Comparison of ENCODE assay signal across 18 cellular contexts in the genomic region with DNA sequence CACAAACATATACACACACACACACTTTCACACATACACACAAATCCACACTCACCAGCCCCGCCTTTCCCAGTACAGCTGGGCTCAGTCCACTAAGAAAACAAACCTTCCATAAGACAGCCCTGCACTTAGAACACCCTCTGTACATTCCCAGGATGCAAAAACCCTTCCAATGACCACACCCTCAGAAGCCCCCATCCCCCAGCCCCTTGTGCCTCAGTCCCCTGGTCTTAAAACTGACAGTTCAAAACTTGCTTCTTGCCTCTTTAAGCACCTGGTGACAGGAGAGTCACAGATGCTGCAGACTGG. TPM values are rescaled to one million over a fixed set of nuclear protein-coding genes. Genes with fewer than 3 reads are reported as not detected.
A peak's percentile ranks its signal among the peaks of the same experiment; 100 is the strongest.
DNase-seq lines count a peak whose midpoint lies in the region; ATAC-seq, FAIRE-seq and TF ChIP-seq lines count a peak whose summit lies in the region.
"Had no signal": no experiment of that assay in that cellular context is flagged by ENCODE, and none has a peak within 500 bp of the region (broad histone marks: within the 10 kb centered on the region; RNA-seq: fewer than 3 reads in every experiment).

No MANE protein-coding gene starts in this region.

- H3K27me3 ChIP-seq in ACC112 (ENCODE audit: insufficient read depth, low read length) (peaks cover 4% of the 10 kb centered on the region; the same call in 1 of the 2 replicates), HUES64 (ENCODE audit: insufficient read depth, low read length) (no peaks in the 10 kb centered on the region), endothelial cell of umbilical vein (ENCODE audit: control insufficient read depth in 2 of 2, insufficient read depth in 2 of 2, low read length in 2 of 2) (no peaks in the 10 kb centered on the region), mesendoderm (ENCODE audit: insufficient read depth, low read length, poor library complexity) (no peaks in the 10 kb centered on the region)
- H3K27me3 ChIP-seq: pancreas had no signal

- H4K20me1 ChIP-seq in endothelial cell of umbilical vein (replicated peaks; ENCODE audit: control insufficient read depth, extremely low read depth, insufficient read depth, low read length), result no peaks in the 10 kb centered on the region

- H2AFZ ChIP-seq in ACC112 (ENCODE audit: low read length, unreplicated experiment), result peak overlapping the region; percentile 72
- peak overlapping the region; percentile 80 for H2AFZ ChIP-seq in endothelial cell of umbilical vein (ENCODE audit: low read depth, low read length)

- H4K8ac ChIP-seq in mesendoderm (ENCODE audit: low read depth, low read length), result no peak overlapping the region

- intact Hi-C loops in endothelial cell of umbilical vein (cut with micrococcal nuclease), result no loop called here

- H3K4me1 ChIP-seq in ACC112 (ENCODE audit: control insufficient read depth, insufficient read depth, low read length, unreplicated experiment), result peaks cover 11% of the 10 kb centered on the region
- peaks cover 31% of the 10 kb centered on the region for H3K4me1 ChIP-seq in HUES64 (ENCODE audit: insufficient read depth, low read length)
- H3K4me1 ChIP-seq in endothelial cell of umbilical vein (ENCODE audit: control insufficient read depth, extremely low read depth, insufficient read depth, low read length), result peaks cover 16% of the 10 kb centered on the region
- H3K4me1 ChIP-seq in mesendoderm (ENCODE audit: control insufficient read depth, low read depth, low read length), result peaks cover 18% of the 10 kb centered on the region
- H3K4me1 ChIP-seq: pancreas had no signal

- H3K79me1 ChIP-seq in mesendoderm (ENCODE audit: low read length), result no peaks in the 10 kb centered on the region

- no peak for FAIRE-seq in endothelial cell of umbilical vein (lab: Jason Lieb, UNC)
- FAIRE-seq: pancreas had no signal

- WGBS in HUES64, result 77% methylated on average over 1 of the region's 1 CpG
- no CpG with 5 or more reads among the region's 1 CpG for WGBS in mesendoderm (ENCODE audit: extremely low coverage, insufficient coverage, low lambda C conversion rate)

- H3K9me3 ChIP-seq in HUES64 (ENCODE audit: insufficient read depth, low read depth, low read length) (no peaks in the 10 kb centered on the region), endothelial cell of umbilical vein (replicated peaks; ENCODE audit: control insufficient read depth, insufficient read depth, low read length) (no peaks in the 10 kb centered on the region)
- H3K9me3 ChIP-seq: pancreas had no signal

- H3K4ac ChIP-seq in mesendoderm (ENCODE audit: low read depth, low read length), result peak overlapping the region; percentile 49

- H3K36me3 Mint-ChIP-seq in activated CD8-positive, alpha-beta T cell treated with anti-CD3 and anti-CD28 coated beads, Interleukin-2, amount 10 ng/mL, durations not matched to agents 7 days and 5 days (ENCODE audit: low read depth), result no peaks in the 10 kb centered on the region
- H3K36me3 Mint-ChIP-seq: activated naive CD8-positive, alpha-beta T cell treated with anti-CD3 and anti-CD28 coated beads for 36 hours; mesothelial cell of epicardium had no signal

- 0 out of 2 replicates have a peak overlapping the region, but pooled peaks have one; percentile 22 for H3K4me3 ChIP-seq in ACC112 (ENCODE audit: low read depth, low read length)
- no peak overlapping the region for H3K4me3 ChIP-seq in HUES64 (ENCODE audit: low read length)
- no peak overlapping the region for H3K4me3 ChIP-seq in endothelial cell of umbilical vein (replicated peaks in 1 of 3; ENCODE audit: insufficient read depth in 1 of 3, low read depth in 1 of 3, low read length in 3 of 3)
- H3K4me3 ChIP-seq in mesendoderm (ENCODE audit: low read length), result no peak overlapping the region
- H3K4me3 ChIP-seq: pancreas had no signal

- peak overlapping the region; percentile 86 for H2BK5ac ChIP-seq in mesendoderm (ENCODE audit: low read length)

- TF ChIP-seq CTCF in endothelial cell of umbilical vein (IDR thresholded peaks at IDR 0.05; ENCODE audit: extremely low read depth in 1 of 2, insufficient read depth in 1 of 2, low read depth in 1 of 2, low read length in 2 of 2), result no peak

- DNase-seq in endothelial cell of umbilical vein (ENCODE audit: low read depth, low spot score) (no peak), mesendoderm (peak; percentile 35), NCI-H345 (lab: John Stamatoyannopoulos, UW) (no peak), NCI-H1694 (lab: John Stamatoyannopoulos, UW) (no peak), NCI-H2029 treated with DMSO at 0.1 percent for 48 hours (lab: John Stamatoyannopoulos, UW) (no peak)
- DNase-seq in activated CD8-positive, alpha-beta T cell treated with anti-CD3 and anti-CD28 coated beads, Interleukin-2, amount 10 ng/mL, durations not matched to agents 7 days and 5 days, result no peak
- DNase-seq: activated CD4-positive, CD25-positive, alpha-beta regulatory T cell treated with anti-CD3 and anti-CD28 coated beads, Interleukin-2, amount 50 U/mL, for 72 hours; activated naive CD8-positive, alpha-beta T cell treated with anti-CD3 and anti-CD28 coated beads for 36 hours; activated T-cell treated with anti-CD3 and anti-CD28 coated beads for 4 hours; NCI-H2171 treated with DMSO at 0.1 percent for 48 hours; pancreas; stimulated activated CD4-positive, alpha-beta T cell treated with anti-CD3 and anti-CD28 coated beads, Interleukin-12 subunit alpha, Interleukin-12 subunit beta, amount 100 ng/mL, for 4 hours had no signal

- no peak overlapping the region for H4K5ac ChIP-seq in mesendoderm (ENCODE audit: low read length)

- no peak overlapping the region for H3K23ac ChIP-seq in mesendoderm (ENCODE audit: low read length)

- no peaks in the 10 kb centered on the region for H3K79me2 ChIP-seq in ACC112 (ENCODE audit: control insufficient read depth, insufficient read depth, low read length, unreplicated experiment)
- no peaks in the 10 kb centered on the region for H3K79me2 ChIP-seq in endothelial cell of umbilical vein (ENCODE audit: control insufficient read depth, insufficient read depth, low read length)
- H3K79me2 ChIP-seq in mesendoderm (ENCODE audit: control insufficient read depth, insufficient read depth, low read length), result no peaks in the 10 kb centered on the region

- no peaks in the 10 kb centered on the region for H3K36me3 ChIP-seq in ACC112 (ENCODE audit: insufficient read depth, low read length)
- H3K36me3 ChIP-seq in HUES64 (ENCODE audit: insufficient read depth, low read length), result no peaks in the 10 kb centered on the region
- no peaks in the 10 kb centered on the region for H3K36me3 ChIP-seq in endothelial cell of umbilical vein (ENCODE audit: control insufficient read depth in 2 of 2, extremely low read depth in 1 of 2, insufficient read depth in 2 of 2, low read length in 2 of 2)
- H3K36me3 ChIP-seq in mesendoderm (ENCODE audit: control insufficient read depth, insufficient read depth, low read length), result no peaks in the 10 kb centered on the region
- H3K36me3 ChIP-seq: pancreas had no signal

- peak overlapping the region; percentile 77 for H3K56ac ChIP-seq in mesendoderm (ENCODE audit: low read length)

- H3K27ac ChIP-seq in ACC112 (ENCODE audit: low read depth, low read length) (no peak overlapping the region), HUES64 (ENCODE audit: low read depth, low read length) (0 out of 2 replicates have a peak overlapping the region, but pooled peaks have one; percentile 3), endothelial cell of umbilical vein (ENCODE audit: insufficient read depth, low read depth, low read length) (no peak overlapping the region), mesendoderm (ENCODE audit: low read depth, low read length) (no peak overlapping the region)
- H3K27ac ChIP-seq: pancreas had no signal

- no peaks in the 10 kb centered on the region for H3K9me3 Mint-ChIP-seq in activated CD8-positive, alpha-beta T cell treated with anti-CD3 and anti-CD28 coated beads, Interleukin-2, amount 10 ng/mL, durations not matched to agents 7 days and 5 days (ENCODE audit: insufficient read depth)
- H3K9me3 Mint-ChIP-seq: activated naive CD8-positive, alpha-beta T cell treated with anti-CD3 and anti-CD28 coated beads for 36 hours; mesothelial cell of epicardium had no signal

- dilution Hi-C loops in endothelial cell of umbilical vein (cut with MboI; ENCODE audit: extremely low pct_ligation_motif_present, low sequenced_read_pairs), result no loop called here

- peak overlapping the region; percentile 33 for H2AK5ac ChIP-seq in mesendoderm (ENCODE audit: low read length)

- CTCF ChIA-PET in endothelial cell of umbilical vein (lab: Charles Lee), result interaction anchor here (1.0 to 3.3 kb wide), 3 partner anchors 17 to 75 kb away, joined by 3 to 23 read pairs (median 5); no protein-coding TSS in a partner anchor
- CTCF ChIA-PET in activated CD8-positive, alpha-beta T cell treated with anti-CD3 and anti-CD28 coated beads, Interleukin-2, amount 10 ng/mL, durations not matched to agents 7 days and 5 days (lab: Charles Lee), result no interaction called here

- no peak for TF ChIP-seq POLR2A in endothelial cell of umbilical vein (IDR thresholded peaks at IDR 0.05; ENCODE audit: low read depth, low read length)

- ATAC-seq in activated CD8-positive, alpha-beta T cell treated with anti-CD3 and anti-CD28 coated beads, Interleukin-2, amount 10 ng/mL, durations not matched to agents 7 days and 5 days, result no peak

- H3K18ac ChIP-seq in mesendoderm (ENCODE audit: low read length), result peak overlapping the region; percentile 25

- peak overlapping the region; percentile 22; the same call in 1 of the 2 replicates for H3K9ac ChIP-seq in HUES64 (ENCODE audit: low read depth, low read length)
- no peak overlapping the region for H3K9ac ChIP-seq in endothelial cell of umbilical vein (replicated peaks; ENCODE audit: extremely low read depth, insufficient read depth, low read length)
- H3K9ac ChIP-seq in mesendoderm (ENCODE audit: low read length), result peak overlapping the region; percentile 25

- H3K9me1 ChIP-seq in endothelial cell of umbilical vein (replicated peaks; ENCODE audit: control insufficient read depth, extremely low read depth, insufficient read depth, low read length), result no peaks in the 10 kb centered on the region

- H2BK15ac ChIP-seq in mesendoderm (replicated peaks; ENCODE audit: low read depth), result no peak overlapping the region

- no peak overlapping the region for H2BK120ac ChIP-seq in mesendoderm (ENCODE audit: low read depth, low read length)

- POLR2A ChIA-PET in endothelial cell of umbilical vein (lab: Charles Lee), result interaction anchor here (0.7 kb wide), 1 partner anchor 35 kb away, joined by 8 read pairs; no protein-coding TSS in a partner anchor
- POLR2A ChIA-PET in activated CD8-positive, alpha-beta T cell treated with anti-CD3 and anti-CD28 coated beads, Interleukin-2, amount 10 ng/mL, durations not matched to agents 7 days and 5 days (lab: Charles Lee), result no interaction called here

- TSS peak; percentile 14 for BruUV-seq in endothelial cell of umbilical vein (replicated peaks; lab: Mats Ljungman, UMichigan)

- H3K4me3 Mint-ChIP-seq in activated CD8-positive, alpha-beta T cell treated with anti-CD3 and anti-CD28 coated beads, Interleukin-2, amount 10 ng/mL, durations not matched to agents 7 days and 5 days, result no peak overlapping the region
- H3K4me3 Mint-ChIP-seq: activated naive CD8-positive, alpha-beta T cell treated with anti-CD3 and anti-CD28 coated beads for 36 hours; mesothelial cell of epicardium had no signal

- no peaks in the 10 kb centered on the region for H3K4me1 Mint-ChIP-seq in activated CD8-positive, alpha-beta T cell treated with anti-CD3 and anti-CD28 coated beads, Interleukin-2, amount 10 ng/mL, durations not matched to agents 7 days and 5 days (ENCODE audit: low read depth)
- H3K4me1 Mint-ChIP-seq: activated naive CD8-positive, alpha-beta T cell treated with anti-CD3 and anti-CD28 coated beads for 36 hours had no signal

- peak overlapping the region; percentile 59 for H3K4me2 ChIP-seq in endothelial cell of umbilical vein (ENCODE audit: insufficient read depth, low read length)
- no peak overlapping the region for H3K4me2 ChIP-seq in mesendoderm (ENCODE audit: low read length)

- peaks cover 4% of the 10 kb centered on the region for H3K27me3 Mint-ChIP-seq in activated CD8-positive, alpha-beta T cell treated with anti-CD3 and anti-CD28 coated beads, Interleukin-2, amount 10 ng/mL, durations not matched to agents 7 days and 5 days (ENCODE audit: low read depth)
- H3K27me3 Mint-ChIP-seq: activated naive CD8-positive, alpha-beta T cell treated with anti-CD3 and anti-CD28 coated beads for 36 hours had no signal

- H3K27ac Mint-ChIP-seq in activated CD8-positive, alpha-beta T cell treated with anti-CD3 and anti-CD28 coated beads, Interleukin-2, amount 10 ng/mL, durations not matched to agents 7 days and 5 days, result no peak overlapping the region
- H3K27ac Mint-ChIP-seq: activated naive CD8-positive, alpha-beta T cell treated with anti-CD3 and anti-CD28 coated beads for 36 hours; mesothelial cell of epicardium had no signal

RNA-seq across cellular contexts. Expression of a gene that starts 23.0 kb away (rescaled TPM):
- 26.6 TPM for polyA plus RNA-seq in HUES64 (2013, experiment 1 of 2)
- 21.2 TPM for polyA plus RNA-seq in HUES64 (2013, experiment 2 of 2)
- 0.09 and 0.38 TPM in 2 replicates for total RNA-seq in endothelial cell of umbilical vein
- 0.03 and 0.04 TPM in 2 replicates for polyA plus RNA-seq in endothelial cell of umbilical vein
- 0.01 and 0.04 TPM in 2 replicates for polyA plus RNA-seq in endothelial cell of umbilical vein (2011; cell fraction: cytosol; rRNA removed)
- polyA plus RNA-seq in endothelial cell of umbilical vein (2011; cell fraction: nucleus; rRNA removed), result 0.09 and 0.17 TPM in 2 replicates
- polyA plus RNA-seq in endothelial cell of umbilical vein (2012), result 0.09 and 0.11 TPM in 2 replicates
- 0.07 TPM in 1 of 2 replicates, not detected in the other for polyA minus RNA-seq in endothelial cell of umbilical vein
- polyA minus RNA-seq in endothelial cell of umbilical vein (2011; cell fraction: cytosol; rRNA and poly(A)+ RNA removed), result not detected
- not detected in 2 replicates for polyA minus RNA-seq in endothelial cell of umbilical vein (2011; cell fraction: nucleus; rRNA and poly(A)+ RNA removed)
- polyA plus RNA-seq in mesendoderm (2013, experiment 1 of 2), result 17.1 TPM
- polyA plus RNA-seq in mesendoderm (2013, experiment 2 of 2), result 15.2 TPM
- not detected for total RNA-seq in activated CD8-positive, alpha-beta T cell treated with anti-CD3 and anti-CD28 coated beads, Interleukin-2, amount 10 ng/mL, durations not matched to agents 7 days and 5 days
- total RNA-seq: activated naive CD8-positive, alpha-beta T cell treated with anti-CD3 and anti-CD28 coated beads for 36 hours; MCF 10A; OCI-LY7 had no signal

RNA-seq across cellular contexts. Expression of a gene that starts 32.3 kb away (rescaled TPM):
- 3.8 TPM for polyA plus RNA-seq in HUES64 (2013, experiment 1 of 2)
- 3.6 TPM for polyA plus RNA-seq in HUES64 (2013, experiment 2 of 2)
- not detected in 2 replicates for total RNA-seq in endothelial cell of umbilical vein
- polyA plus RNA-seq in endothelial cell of umbilical vein, result not detected in 2 replicates
- not detected in 2 replicates for polyA plus RNA-seq in endothelial cell of umbilical vein (2011; cell fraction: cytosol; rRNA removed)
- not detected in 2 replicates for polyA plus RNA-seq in endothelial cell of umbilical vein (2011; cell fraction: nucleus; rRNA removed)
- not detected in 2 replicates for polyA plus RNA-seq in endothelial cell of umbilical vein (2012)
- polyA minus RNA-seq in endothelial cell of umbilical vein, result not detected in 2 replicates
- polyA minus RNA-seq in endothelial cell of umbilical vein (2011; cell fraction: cytosol; rRNA and poly(A)+ RNA removed), result not detected
- not detected in 2 replicates for polyA minus RNA-seq in endothelial cell of umbilical vein (2011; cell fraction: nucleus; rRNA and poly(A)+ RNA removed)
- 0.38 TPM for polyA plus RNA-seq in mesendoderm (2013, experiment 1 of 2)
- 0.25 TPM for polyA plus RNA-seq in mesendoderm (2013, experiment 2 of 2)
- total RNA-seq in activated CD8-positive, alpha-beta T cell treated with anti-CD3 and anti-CD28 coated beads, Interleukin-2, amount 10 ng/mL, durations not matched to agents 7 days and 5 days, result not detected
- total RNA-seq: activated naive CD8-positive, alpha-beta T cell treated with anti-CD3 and anti-CD28 coated beads for 36 hours; MCF 10A; OCI-LY7; subcutaneous adipose tissue had no signal
